In genomic region chr15:80659375-80659774, GRCh38 we compare ENCODE assay signal across 18 cellular contexts. TPM values are rescaled to one million over a fixed set of nuclear protein-coding genes. Genes with fewer than 3 reads are reported as not detected.
A peak's percentile ranks its signal among the peaks of the same experiment; 100 is the strongest.
DNase-seq lines count a peak whose midpoint lies in the region; ATAC-seq and TF ChIP-seq lines count a peak whose summit lies in the region.
"Had no signal": no experiment of that assay in that cellular context is flagged by ENCODE, and none has a peak within 500 bp of the region (broad histone marks: within the 10 kb centered on the region; RNA-seq: fewer than 3 reads in every experiment).

No MANE protein-coding gene starts in this region.

- H3K4me1 ChIP-seq in PC-3 (ENCODE audit: insufficient read depth, low read length) (peaks cover 18% of the 10 kb centered on the region), neural progenitor cell (peaks cover 4% of the 10 kb centered on the region)

- H3K27ac ChIP-seq in PC-3 (ENCODE audit: low read length) (peak overlapping the region; percentile 13; the same call in 1 of the 2 replicates), neural progenitor cell (no peak overlapping the region)
- H3K27ac ChIP-seq: GM23248, HL-60, Peyer's patch, SK-N-MC had no signal

- H3K9ac ChIP-seq in PC-3 (ENCODE audit: low read length) (no peak overlapping the region), neural progenitor cell (no peak overlapping the region)
- H3K9ac ChIP-seq: GM23248 had no signal

- H3K9me3 Mint-ChIP-seq in neural progenitor cell = no peaks in the 10 kb centered on the region

- H3K4me2 ChIP-seq in PC-3 (ENCODE audit: low read length) (no peak overlapping the region), neural progenitor cell (no peak overlapping the region)

- POLR2A ChIA-PET in PC-3 (lab: Charles Lee; ENCODE audit: unreplicated experiment) = no interaction called here

- TF ChIP-seq CTCF in PC-3 (conservative IDR thresholded peaks at IDR 0.05; ENCODE audit: low read depth, low read length) (no peak), fibroblast of mammary gland (conservative IDR thresholded peaks at IDR 0.05; ENCODE audit: control insufficient read depth, insufficient read depth, low read depth, low read length) (no peak), neural progenitor cell (IDR thresholded peaks at IDR 0.05) (no peak)

- H3K4me3 ChIP-seq in PC-3 (ENCODE audit: low read length) (no peak overlapping the region), fibroblast of mammary gland (ENCODE audit: control insufficient read depth, low read depth, low read length) (no peak overlapping the region), neural progenitor cell (no peak overlapping the region)
- H3K4me3 ChIP-seq: GM23248, Peyer's patch, SK-N-MC had no signal

- ATAC-seq in PC-3 = peak; percentile 33
- ATAC-seq in HG03439 (IDR thresholded peaks at IDR 0.05; ENCODE audit: unreplicated experiment) = no peak
- ATAC-seq in HG03039 (IDR thresholded peaks at IDR 0.05; ENCODE audit: unreplicated experiment) = no peak
- ATAC-seq: Right ventricle myocardium inferior had no signal

- H2AFZ ChIP-seq in PC-3 (ENCODE audit: low read length) (0 out of 2 replicates have a peak overlapping the region, but pooled peaks have one; percentile 14), neural progenitor cell (replicated peaks) (no peak overlapping the region)
- H2AFZ ChIP-seq: GM23248 had no signal

- H3K27me3 ChIP-seq in PC-3 (ENCODE audit: low read length) (no peaks in the 10 kb centered on the region), neural progenitor cell (no peaks in the 10 kb centered on the region)
- H3K27me3 ChIP-seq: Peyer's patch had no signal

- H3K36me3 Mint-ChIP-seq in neural progenitor cell = no peaks in the 10 kb centered on the region

- H3K9me3 ChIP-seq in PC-3 (ENCODE audit: low read length) (no peaks in the 10 kb centered on the region), neural progenitor cell (ENCODE audit: low read depth) (no peaks in the 10 kb centered on the region)
- H3K9me3 ChIP-seq: Caco-2, Peyer's patch had no signal

- CTCF ChIA-PET in PC-3 (lab: Charles Lee) = interaction anchor here (0.6 to 2.1 kb wide), 6 partner anchors 33 to 118 kb away, joined by 3 to 20 read pairs (median 3); no protein-coding TSS in a partner anchor

- no peak overlapping the region for H3K4me3 Mint-ChIP-seq in neural progenitor cell

- DNase-seq in ELR (ENCODE audit: low read depth) (peak; percentile 8), PC-3 (peak; percentile 40), fibroblast of mammary gland (ENCODE audit: low read depth) (peak; percentile 14), neural progenitor cell (ENCODE audit: low spot score) (peak; percentile 10), globus pallidus (ENCODE audit: low spot score) (no peak)
- DNase-seq: AML-193, GDM1, MV-4-11, NCI-H1417 treated with DMSO at 0.1 percent for 48 hours, NCI-H510A had no signal

- H3K27ac Mint-ChIP-seq in neural progenitor cell = no peak overlapping the region

- no peaks in the 10 kb centered on the region for H3K79me2 ChIP-seq in PC-3 (ENCODE audit: low read length)
- H3K79me2 ChIP-seq in neural progenitor cell (ENCODE audit: low read depth) = no peaks in the 10 kb centered on the region

- no TSS peak for BruUV-seq in PC-3 (replicated peaks; lab: Mats Ljungman, UMichigan)

- H3F3A ChIP-seq in PC-3 (ENCODE audit: low read length, unreplicated experiment) (no peaks in the 10 kb centered on the region), neural progenitor cell (ENCODE audit: low read depth) (no peaks in the 10 kb centered on the region)

- H3K4me1 Mint-ChIP-seq in neural progenitor cell = peaks cover 1% of the 10 kb centered on the region

- H3K27me3 Mint-ChIP-seq in neural progenitor cell (ENCODE audit: insufficient read depth, low read depth) = peaks cover 2% of the 10 kb centered on the region

- intact Hi-C loops in PC-3 (cut with micrococcal nuclease) = no loop called here

- H3K9me2 ChIP-seq in PC-3 (replicated peaks; ENCODE audit: low read length) = no peaks in the 10 kb centered on the region

- H3K36me3 ChIP-seq in PC-3 (ENCODE audit: low read depth, low read length) = no peaks in the 10 kb centered on the region
- H3K36me3 ChIP-seq in neural progenitor cell = no peaks in the 10 kb centered on the region
- H3K36me3 ChIP-seq: Peyer's patch had no signal

- H4K20me1 ChIP-seq in PC-3 (ENCODE audit: low read length) (no peaks in the 10 kb centered on the region), neural progenitor cell (ENCODE audit: low read depth) (no peaks in the 10 kb centered on the region)

RNA-seq across cellular contexts. Expression of gene ABHD17C, which starts 35.7 kb away (rescaled TPM):
- total RNA-seq in PC-3 (2014; rRNA removed) (10.3 and 14.2 TPM in 2 replicates), neural progenitor cell (ENCODE audit: low replicate concordance) (6.6 and 9.3 TPM in 2 replicates)
